Comparison of ENCODE assay signal across 8 cellular contexts in genomic region chr19:13839193-13839937, GRCh38. TPM values are rescaled to one million over a fixed set of nuclear protein-coding genes. Genes with fewer than 3 reads are reported as not detected.
A peak's percentile ranks its signal among the peaks of the same experiment; 100 is the strongest.
DNase-seq lines count a peak whose midpoint lies in the region; ATAC-seq and TF ChIP-seq lines count a peak whose summit lies in the region.

No MANE protein-coding gene starts in this region.

- H3K79me2 ChIP-seq in Karpas-422 (ENCODE audit: low read length) = no peaks in the 10 kb centered on the region

- no peaks in the 10 kb centered on the region for H3K9me2 ChIP-seq in Karpas-422 (replicated peaks; ENCODE audit: insufficient read depth, low read length)

- H3K9me3 ChIP-seq in Karpas-422 (ENCODE audit: low read length) (no peaks in the 10 kb centered on the region), right lobe of liver (no peaks in the 10 kb centered on the region)

- TF ChIP-seq CTCF in cardiac fibroblast (IDR thresholded peaks at IDR 0.05; ENCODE audit: low read depth, low read length) (no peak), right lobe of liver (IDR thresholded peaks at IDR 0.05) (no peak)

- H3K36me3 ChIP-seq in Karpas-422 (ENCODE audit: insufficient read depth, low read length) (no peaks in the 10 kb centered on the region), right lobe of liver (no peaks in the 10 kb centered on the region)

- peak; percentile 30 for ATAC-seq in GM19324 (IDR thresholded peaks at IDR 0.05; ENCODE audit: low FRiP score, unreplicated experiment)
- peak; percentile 52 to 68 (median 60) for ATAC-seq in right lobe of liver
- no peak for ATAC-seq in GM21526 (IDR thresholded peaks at IDR 0.05; ENCODE audit: low FRiP score, unreplicated experiment)

- WGBS in right lobe of liver (ENCODE audit: insufficient coverage, low coverage, low lambda C conversion rate, missing lambda C conversion rate) = 54% methylated on average over 15 of the region's 31 CpGs

- peak overlapping the region; percentile 70; the same call in 1 of the 2 replicates for H2AFZ ChIP-seq in Karpas-422 (ENCODE audit: low read length)

- H3K27ac ChIP-seq in Karpas-422 (ENCODE audit: low read length) = peak overlapping the region; percentile 47
- peak overlapping the region; percentile 85 to 98 (median 92) for H3K27ac ChIP-seq in right lobe of liver

- intact Hi-C loops in right lobe of liver (cut with DNase I) = no loop called here

- H3K4me1 ChIP-seq in Karpas-422 (ENCODE audit: low read length) (peaks cover 39% of the 10 kb centered on the region), right lobe of liver (peaks cover 0 to 11% (median 0%) of the 10 kb centered on the region in 4 donors)

- H4K20me1 ChIP-seq in Karpas-422 (ENCODE audit: insufficient read depth, low read depth, low read length) = no peaks in the 10 kb centered on the region

- peak; percentile 73 for DNase-seq in Ammon's horn (ENCODE audit: low spot score)
- DNase-seq in Karpas-422 = peak; percentile 81
- DNase-seq in activated CD4-positive, CD25-positive, alpha-beta regulatory T cell treated with anti-CD3 and anti-CD28 coated beads, Interleukin-2, amount 50 U/mL, for 16 hours (ENCODE audit: low read depth, low spot score) = peak; percentile 69
- DNase-seq in cardiac fibroblast (ENCODE audit: low read depth in 2 of 2) = peak; percentile 87 to 93
- DNase-seq in right lobe of liver = peak; percentile 85 to 92 (median 89)
- DNase-seq in stimulated activated CD4-positive, alpha-beta T cell treated with anti-CD3 and anti-CD28 coated beads, TNF-alpha, amount 100 ng/mL, for 48 hours (ENCODE audit: low read depth in 3 of 3) = peak; percentile 73 to 85 (median 81)

- H3K27me3 ChIP-seq in Karpas-422 (ENCODE audit: low read length) = no peaks in the 10 kb centered on the region
- no peaks in the 10 kb centered on the region for H3K27me3 ChIP-seq in right lobe of liver

- TF ChIP-seq POLR2A in right lobe of liver (IDR thresholded peaks at IDR 0.05) = peak; percentile 43

- H3K4me3 ChIP-seq in Karpas-422 (ENCODE audit: low read length) (peak overlapping the region; percentile 66), cardiac fibroblast (replicated peaks in 1 of 2; ENCODE audit: low read depth in 2 of 2, low read length in 2 of 2) (peak overlapping the region; percentile 88 to 96), right lobe of liver (peak overlapping the region; percentile 66 to 85 (median 75))

- H3K9ac ChIP-seq in Karpas-422 (ENCODE audit: low read length) = peak overlapping the region; percentile 72

- H3K4me2 ChIP-seq in Karpas-422 (ENCODE audit: low read depth, low read length, poor library complexity, severe bottlenecking) = peak overlapping the region; percentile 75

RNA-seq across cellular contexts. Expression of gene NANOS3, which starts 37.6 kb away (rescaled TPM):
- total RNA-seq in Karpas-422 (2014; rRNA removed; shearing (Covaris generic); ENCODE audit: low replicate concordance) = not detected in 2 replicates
- total RNA-seq in right lobe of liver = not detected

RNA-seq across cellular contexts. Expression of gene ZSWIM4, which starts 44.1 kb away (rescaled TPM):
- total RNA-seq in Karpas-422 (2014; rRNA removed; shearing (Covaris generic); ENCODE audit: low replicate concordance) = 6.8 and 7.3 TPM in 2 replicates
- total RNA-seq in right lobe of liver = 1 to 10 TPM in 5 of 6 experiments, under 1 TPM in 1; 0.98 to 3.7 (median 1.7) TPM
